ENCODE assay signal across 1 cellular context in the genomic region with DNA sequence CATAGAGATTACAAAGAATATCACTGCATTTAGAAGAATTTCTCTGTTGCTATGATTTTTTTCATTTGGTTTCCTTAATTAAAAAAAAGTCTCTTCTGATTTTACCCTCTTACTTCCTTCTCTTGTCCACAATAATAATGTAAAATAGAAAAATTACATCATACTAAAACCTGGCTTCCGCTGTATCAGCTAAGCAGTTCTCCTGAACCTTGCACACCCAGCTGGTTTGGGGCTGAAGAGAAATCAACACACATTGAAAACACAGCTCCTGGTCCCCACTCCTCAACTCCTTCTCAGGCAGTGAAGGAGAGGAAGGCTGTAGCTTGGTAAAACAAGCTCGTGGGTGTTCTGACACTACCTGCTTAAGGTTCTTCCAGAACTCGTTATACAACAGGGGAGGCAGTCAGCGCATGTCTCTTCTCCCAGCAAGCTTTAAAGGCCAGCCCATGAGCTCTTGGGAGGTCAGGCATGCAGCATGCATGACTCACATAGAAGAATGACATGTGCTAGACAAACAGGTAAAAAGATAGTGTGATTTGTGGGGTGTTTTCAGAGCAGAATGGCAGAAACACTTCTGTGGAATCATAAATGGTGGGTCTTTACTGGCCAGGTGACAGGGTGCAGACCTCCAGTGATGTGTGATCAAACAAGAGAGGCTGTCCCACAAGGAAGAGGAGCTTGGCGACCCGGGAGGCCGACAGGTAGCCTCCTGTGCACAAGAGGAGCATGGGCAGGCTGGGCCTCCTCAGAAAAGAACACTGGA.
TF ChIP-seq lines count a peak whose summit lies in the region.

No MANE protein-coding gene starts in this region.

TF ChIP-seq in HepG2, 621 proteins besides CTCF, POLR2A, EP300 and RAD21 (continued from another document and continues in another):
- TF ChIP-seq, protein P1, sequence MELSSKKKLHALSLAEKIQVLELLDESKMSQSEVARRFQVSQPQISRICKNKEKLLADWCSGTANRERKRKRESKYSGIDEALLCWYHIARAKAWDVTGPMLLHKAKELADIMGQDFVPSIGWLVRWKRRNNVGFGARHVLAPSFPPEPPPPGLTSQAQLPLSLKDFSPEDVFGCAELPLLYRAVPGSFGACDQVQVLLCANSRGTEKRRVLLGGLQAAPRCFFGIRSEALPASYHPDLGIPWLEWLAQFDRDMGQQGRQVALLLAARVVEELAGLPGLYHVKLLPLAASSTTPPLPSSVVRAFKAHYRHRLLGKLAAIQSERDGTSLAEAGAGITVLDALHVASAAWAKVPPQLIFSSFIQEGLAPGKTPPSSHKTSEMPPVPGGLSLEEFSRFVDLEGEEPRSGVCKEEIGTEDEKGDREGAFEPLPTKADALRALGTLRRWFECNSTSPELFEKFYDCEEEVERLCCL (CRISPR knock-in tag; IDR thresholded peaks at IDR 0.05; ENCODE audit: borderline replicate concordance): no peak
- TF ChIP-seq, protein P2, sequence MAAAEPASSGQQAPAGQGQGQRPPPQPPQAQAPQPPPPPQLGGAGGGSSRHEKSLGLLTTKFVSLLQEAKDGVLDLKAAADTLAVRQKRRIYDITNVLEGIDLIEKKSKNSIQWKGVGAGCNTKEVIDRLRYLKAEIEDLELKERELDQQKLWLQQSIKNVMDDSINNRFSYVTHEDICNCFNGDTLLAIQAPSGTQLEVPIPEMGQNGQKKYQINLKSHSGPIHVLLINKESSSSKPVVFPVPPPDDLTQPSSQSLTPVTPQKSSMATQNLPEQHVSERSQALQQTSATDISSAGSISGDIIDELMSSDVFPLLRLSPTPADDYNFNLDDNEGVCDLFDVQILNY (CRISPR knock-in tag; conservative IDR thresholded peaks at IDR 0.05): no peak
- no peak for TF ChIP-seq BORCS8-MEF2B (CRISPR knock-in tag; IDR thresholded peaks at IDR 0.05)
- peak; percentile 48 for TF ChIP-seq TEAD3 (CRISPR knock-in tag; optimal IDR thresholded peaks at IDR 0.05; ENCODE audit: borderline replicate concordance)
- 0 out of 2 replicates have a peak, but pooled peaks have one; percentile 37 for TF ChIP-seq ZMYM4 (CRISPR knock-in tag; IDR thresholded peaks at IDR 0.05)
- no peak for TF ChIP-seq ESRRA (CRISPR knock-in tag; IDR thresholded peaks at IDR 0.05; ENCODE audit: low read depth)
- TF ChIP-seq, protein P3, sequence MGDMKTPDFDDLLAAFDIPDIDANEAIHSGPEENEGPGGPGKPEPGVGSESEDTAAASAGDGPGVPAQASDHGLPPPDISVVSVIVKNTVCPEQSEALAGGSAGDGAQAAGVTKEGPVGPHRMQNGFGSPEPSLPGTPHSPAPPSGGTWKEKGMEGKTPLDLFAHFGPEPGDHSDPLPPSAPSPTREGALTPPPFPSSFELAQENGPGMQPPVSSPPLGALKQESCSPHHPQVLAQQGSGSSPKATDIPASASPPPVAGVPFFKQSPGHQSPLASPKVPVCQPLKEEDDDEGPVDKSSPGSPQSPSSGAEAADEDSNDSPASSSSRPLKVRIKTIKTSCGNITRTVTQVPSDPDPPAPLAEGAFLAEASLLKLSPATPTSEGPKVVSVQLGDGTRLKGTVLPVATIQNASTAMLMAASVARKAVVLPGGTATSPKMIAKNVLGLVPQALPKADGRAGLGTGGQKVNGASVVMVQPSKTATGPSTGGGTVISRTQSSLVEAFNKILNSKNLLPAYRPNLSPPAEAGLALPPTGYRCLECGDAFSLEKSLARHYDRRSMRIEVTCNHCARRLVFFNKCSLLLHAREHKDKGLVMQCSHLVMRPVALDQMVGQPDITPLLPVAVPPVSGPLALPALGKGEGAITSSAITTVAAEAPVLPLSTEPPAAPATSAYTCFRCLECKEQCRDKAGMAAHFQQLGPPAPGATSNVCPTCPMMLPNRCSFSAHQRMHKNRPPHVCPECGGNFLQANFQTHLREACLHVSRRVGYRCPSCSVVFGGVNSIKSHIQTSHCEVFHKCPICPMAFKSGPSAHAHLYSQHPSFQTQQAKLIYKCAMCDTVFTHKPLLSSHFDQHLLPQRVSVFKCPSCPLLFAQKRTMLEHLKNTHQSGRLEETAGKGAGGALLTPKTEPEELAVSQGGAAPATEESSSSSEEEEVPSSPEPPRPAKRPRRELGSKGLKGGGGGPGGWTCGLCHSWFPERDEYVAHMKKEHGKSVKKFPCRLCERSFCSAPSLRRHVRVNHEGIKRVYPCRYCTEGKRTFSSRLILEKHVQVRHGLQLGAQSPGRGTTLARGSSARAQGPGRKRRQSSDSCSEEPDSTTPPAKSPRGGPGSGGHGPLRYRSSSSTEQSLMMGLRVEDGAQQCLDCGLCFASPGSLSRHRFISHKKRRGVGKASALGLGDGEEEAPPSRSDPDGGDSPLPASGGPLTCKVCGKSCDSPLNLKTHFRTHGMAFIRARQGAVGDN (CRISPR knock-in tag; IDR thresholded peaks at IDR 0.05): peak; percentile 40; the same call in 1 of the 2 replicates
- no peak for TF ChIP-seq PRPF4 (IDR thresholded peaks at IDR 0.05; ENCODE audit: low read depth, low read length, poor library complexity, severe bottlenecking)
- TF ChIP-seq FOXC1 (CRISPR knock-in tag; IDR thresholded peaks at IDR 0.05; ENCODE audit: borderline replicate concordance): 0 out of 2 replicates have a peak, but pooled peaks have one; percentile 43
- TF ChIP-seq TP53 (CRISPR knock-in tag; conservative IDR thresholded peaks at IDR 0.05): no peak
- TF ChIP-seq, protein P4, sequence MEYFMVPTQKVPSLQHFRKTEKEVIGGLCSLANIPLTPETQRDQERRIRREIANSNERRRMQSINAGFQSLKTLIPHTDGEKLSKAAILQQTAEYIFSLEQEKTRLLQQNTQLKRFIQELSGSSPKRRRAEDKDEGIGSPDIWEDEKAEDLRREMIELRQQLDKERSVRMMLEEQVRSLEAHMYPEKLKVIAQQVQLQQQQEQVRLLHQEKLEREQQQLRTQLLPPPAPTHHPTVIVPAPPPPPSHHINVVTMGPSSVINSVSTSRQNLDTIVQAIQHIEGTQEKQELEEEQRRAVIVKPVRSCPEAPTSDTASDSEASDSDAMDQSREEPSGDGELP (IDR thresholded peaks at IDR 0.05; ENCODE audit: borderline replicate concordance, low read depth): peak; percentile 60; the same call in 1 of the 2 replicates
- peak; percentile 47; the same call in 1 of the 2 replicates for TF ChIP-seq KDM5B (CRISPR knock-in tag; IDR thresholded peaks at IDR 0.05; ENCODE audit: borderline replicate concordance)
- TF ChIP-seq, protein P5, sequence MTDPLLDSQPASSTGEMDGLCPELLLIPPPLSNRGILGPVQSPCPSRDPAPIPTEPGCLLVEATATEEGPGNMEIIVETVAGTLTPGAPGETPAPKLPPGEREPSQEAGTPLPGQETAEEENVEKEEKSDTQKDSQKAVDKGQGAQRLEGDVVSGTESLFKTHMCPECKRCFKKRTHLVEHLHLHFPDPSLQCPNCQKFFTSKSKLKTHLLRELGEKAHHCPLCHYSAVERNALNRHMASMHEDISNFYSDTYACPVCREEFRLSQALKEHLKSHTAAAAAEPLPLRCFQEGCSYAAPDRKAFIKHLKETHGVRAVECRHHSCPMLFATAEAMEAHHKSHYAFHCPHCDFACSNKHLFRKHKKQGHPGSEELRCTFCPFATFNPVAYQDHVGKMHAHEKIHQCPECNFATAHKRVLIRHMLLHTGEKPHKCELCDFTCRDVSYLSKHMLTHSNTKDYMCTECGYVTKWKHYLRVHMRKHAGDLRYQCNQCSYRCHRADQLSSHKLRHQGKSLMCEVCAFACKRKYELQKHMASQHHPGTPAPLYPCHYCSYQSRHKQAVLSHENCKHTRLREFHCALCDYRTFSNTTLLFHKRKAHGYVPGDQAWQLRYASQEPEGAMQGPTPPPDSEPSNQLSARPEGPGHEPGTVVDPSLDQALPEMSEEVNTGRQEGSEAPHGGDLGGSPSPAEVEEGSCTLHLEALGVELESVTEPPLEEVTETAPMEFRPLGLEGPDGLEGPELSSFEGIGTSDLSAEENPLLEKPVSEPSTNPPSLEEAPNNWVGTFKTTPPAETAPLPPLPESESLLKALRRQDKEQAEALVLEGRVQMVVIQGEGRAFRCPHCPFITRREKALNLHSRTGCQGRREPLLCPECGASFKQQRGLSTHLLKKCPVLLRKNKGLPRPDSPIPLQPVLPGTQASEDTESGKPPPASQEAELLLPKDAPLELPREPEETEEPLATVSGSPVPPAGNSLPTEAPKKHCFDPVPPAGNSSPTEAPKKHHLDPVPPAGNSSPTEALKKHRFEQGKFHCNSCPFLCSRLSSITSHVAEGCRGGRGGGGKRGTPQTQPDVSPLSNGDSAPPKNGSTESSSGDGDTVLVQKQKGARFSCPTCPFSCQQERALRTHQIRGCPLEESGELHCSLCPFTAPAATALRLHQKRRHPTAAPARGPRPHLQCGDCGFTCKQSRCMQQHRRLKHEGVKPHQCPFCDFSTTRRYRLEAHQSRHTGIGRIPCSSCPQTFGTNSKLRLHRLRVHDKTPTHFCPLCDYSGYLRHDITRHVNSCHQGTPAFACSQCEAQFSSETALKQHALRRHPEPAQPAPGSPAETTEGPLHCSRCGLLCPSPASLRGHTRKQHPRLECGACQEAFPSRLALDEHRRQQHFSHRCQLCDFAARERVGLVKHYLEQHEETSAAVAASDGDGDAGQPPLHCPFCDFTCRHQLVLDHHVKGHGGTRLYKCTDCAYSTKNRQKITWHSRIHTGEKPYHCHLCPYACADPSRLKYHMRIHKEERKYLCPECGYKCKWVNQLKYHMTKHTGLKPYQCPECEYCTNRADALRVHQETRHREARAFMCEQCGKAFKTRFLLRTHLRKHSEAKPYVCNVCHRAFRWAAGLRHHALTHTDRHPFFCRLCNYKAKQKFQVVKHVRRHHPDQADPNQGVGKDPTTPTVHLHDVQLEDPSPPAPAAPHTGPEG (CRISPR knock-in tag; IDR thresholded peaks at IDR 0.05): no peak
- no peak for TF ChIP-seq ZFP36L2 (CRISPR knock-in tag; IDR thresholded peaks at IDR 0.05)
- TF ChIP-seq GATAD2A (CRISPR knock-in tag; IDR thresholded peaks at IDR 0.05): peak; percentile 77
- TF ChIP-seq, protein P6, sequence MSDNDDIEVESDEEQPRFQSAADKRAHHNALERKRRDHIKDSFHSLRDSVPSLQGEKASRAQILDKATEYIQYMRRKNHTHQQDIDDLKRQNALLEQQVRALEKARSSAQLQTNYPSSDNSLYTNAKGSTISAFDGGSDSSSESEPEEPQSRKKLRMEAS (IDR thresholded peaks at IDR 0.05): peak; percentile 60; the same call in 1 of the 2 replicates
- 0 out of 2 replicates have a peak, but pooled peaks have one; percentile 24 for TF ChIP-seq SMAD3 (CRISPR knock-in tag; IDR thresholded peaks at IDR 0.05)
- peak; percentile 22; the same call in 1 of the 2 replicates for TF ChIP-seq MAZ (IDR thresholded peaks at IDR 0.05; ENCODE audit: borderline replicate concordance, low read depth, low read length)
- TF ChIP-seq MAZ (CRISPR knock-in tag; IDR thresholded peaks at IDR 0.05; ENCODE audit: low read depth): no peak
- TF ChIP-seq NR2F2 (IDR thresholded peaks at IDR 0.05; ENCODE audit: borderline replicate concordance, low read depth): no peak
- TF ChIP-seq NR2C2 (CRISPR knock-in tag; IDR thresholded peaks at IDR 0.05; ENCODE audit: borderline replicate concordance): 0 out of 2 replicates have a peak, but pooled peaks have one; percentile 13
- TF ChIP-seq ZNF572 (CRISPR knock-in tag; IDR thresholded peaks at IDR 0.05): 0 out of 2 replicates have a peak, but pooled peaks have one; percentile 75
- TF ChIP-seq, protein P7, sequence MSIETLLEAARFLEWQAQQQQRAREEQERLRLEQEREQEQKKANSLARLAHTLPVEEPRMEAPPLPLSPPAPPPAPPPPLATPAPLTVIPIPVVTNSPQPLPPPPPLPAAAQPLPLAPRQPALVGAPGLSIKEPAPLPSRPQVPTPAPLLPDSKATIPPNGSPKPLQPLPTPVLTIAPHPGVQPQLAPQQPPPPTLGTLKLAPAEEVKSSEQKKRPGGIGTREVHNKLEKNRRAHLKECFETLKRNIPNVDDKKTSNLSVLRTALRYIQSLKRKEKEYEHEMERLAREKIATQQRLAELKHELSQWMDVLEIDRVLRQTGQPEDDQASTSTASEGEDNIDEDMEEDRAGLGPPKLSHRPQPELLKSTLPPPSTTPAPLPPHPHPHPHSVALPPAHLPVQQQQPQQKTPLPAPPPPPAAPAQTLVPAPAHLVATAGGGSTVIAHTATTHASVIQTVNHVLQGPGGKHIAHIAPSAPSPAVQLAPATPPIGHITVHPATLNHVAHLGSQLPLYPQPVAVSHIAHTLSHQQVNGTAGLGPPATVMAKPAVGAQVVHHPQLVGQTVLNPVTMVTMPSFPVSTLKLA (IDR thresholded peaks at IDR 0.05): peak; percentile 48
- TF ChIP-seq, protein P8, sequence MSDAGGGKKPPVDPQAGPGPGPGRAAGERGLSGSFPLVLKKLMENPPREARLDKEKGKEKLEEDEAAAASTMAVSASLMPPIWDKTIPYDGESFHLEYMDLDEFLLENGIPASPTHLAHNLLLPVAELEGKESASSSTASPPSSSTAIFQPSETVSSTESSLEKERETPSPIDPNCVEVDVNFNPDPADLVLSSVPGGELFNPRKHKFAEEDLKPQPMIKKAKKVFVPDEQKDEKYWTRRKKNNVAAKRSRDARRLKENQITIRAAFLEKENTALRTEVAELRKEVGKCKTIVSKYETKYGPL (CRISPR knock-in tag; IDR thresholded peaks at IDR 0.05): peak; percentile 42; the same call in 1 of the 2 replicates
- TF ChIP-seq, protein P9, sequence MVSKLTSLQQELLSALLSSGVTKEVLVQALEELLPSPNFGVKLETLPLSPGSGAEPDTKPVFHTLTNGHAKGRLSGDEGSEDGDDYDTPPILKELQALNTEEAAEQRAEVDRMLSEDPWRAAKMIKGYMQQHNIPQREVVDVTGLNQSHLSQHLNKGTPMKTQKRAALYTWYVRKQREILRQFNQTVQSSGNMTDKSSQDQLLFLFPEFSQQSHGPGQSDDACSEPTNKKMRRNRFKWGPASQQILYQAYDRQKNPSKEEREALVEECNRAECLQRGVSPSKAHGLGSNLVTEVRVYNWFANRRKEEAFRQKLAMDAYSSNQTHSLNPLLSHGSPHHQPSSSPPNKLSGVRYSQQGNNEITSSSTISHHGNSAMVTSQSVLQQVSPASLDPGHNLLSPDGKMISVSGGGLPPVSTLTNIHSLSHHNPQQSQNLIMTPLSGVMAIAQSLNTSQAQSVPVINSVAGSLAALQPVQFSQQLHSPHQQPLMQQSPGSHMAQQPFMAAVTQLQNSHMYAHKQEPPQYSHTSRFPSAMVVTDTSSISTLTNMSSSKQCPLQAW (CRISPR knock-in tag; IDR thresholded peaks at IDR 0.05): peak; percentile 67; the same call in 1 of the 2 replicates
- no peak for TF ChIP-seq PITX1 (CRISPR knock-in tag; IDR thresholded peaks at IDR 0.05)
- no peak for TF ChIP-seq RARA (CRISPR knock-in tag; IDR thresholded peaks at IDR 0.05)
- peak; percentile 35; the same call in 1 of the 2 replicates for TF ChIP-seq HMG20A (CRISPR knock-in tag; IDR thresholded peaks at IDR 0.05; ENCODE audit: borderline replicate concordance)
- TF ChIP-seq NRL (CRISPR knock-in tag; IDR thresholded peaks at IDR 0.05; ENCODE audit: borderline replicate concordance): no peak
- peak; percentile 78; the same call in 1 of the 3 replicates for TF ChIP-seq MXI1 (IDR thresholded peaks at IDR 0.05; ENCODE audit: borderline replicate concordance, low read depth, low read length)
- TF ChIP-seq ZBTB3 (CRISPR knock-in tag; IDR thresholded peaks at IDR 0.05; ENCODE audit: borderline replicate concordance, low read depth): 0 out of 2 replicates have a peak, but pooled peaks have one; percentile 26
- TF ChIP-seq PHF21A (CRISPR knock-in tag; IDR thresholded peaks at IDR 0.05): peak; percentile 33; the same call in 1 of the 2 replicates
